ENCODE assay signal across 1 cellular context in genomic region chr14:31205681-31206535, GRCh38.
TF ChIP-seq lines count a peak whose summit lies in the region.

No MANE protein-coding gene starts in this region.

TF ChIP-seq in K562, 482 proteins besides CTCF, POLR2A, EP300 and RAD21 (continued from another document):
- no peak for TF ChIP-seq ZNF609 (CRISPR knock-in tag; IDR thresholded peaks at IDR 0.05; ENCODE audit: borderline replicate concordance)
- TF ChIP-seq PBX2 (CRISPR knock-in tag; IDR thresholded peaks at IDR 0.05; ENCODE audit: low read depth), result no peak
- no peak for TF ChIP-seq PBX2 (tag; conservative IDR thresholded peaks at IDR 0.05; ENCODE audit: low read depth)
- TF ChIP-seq, protein P1, sequence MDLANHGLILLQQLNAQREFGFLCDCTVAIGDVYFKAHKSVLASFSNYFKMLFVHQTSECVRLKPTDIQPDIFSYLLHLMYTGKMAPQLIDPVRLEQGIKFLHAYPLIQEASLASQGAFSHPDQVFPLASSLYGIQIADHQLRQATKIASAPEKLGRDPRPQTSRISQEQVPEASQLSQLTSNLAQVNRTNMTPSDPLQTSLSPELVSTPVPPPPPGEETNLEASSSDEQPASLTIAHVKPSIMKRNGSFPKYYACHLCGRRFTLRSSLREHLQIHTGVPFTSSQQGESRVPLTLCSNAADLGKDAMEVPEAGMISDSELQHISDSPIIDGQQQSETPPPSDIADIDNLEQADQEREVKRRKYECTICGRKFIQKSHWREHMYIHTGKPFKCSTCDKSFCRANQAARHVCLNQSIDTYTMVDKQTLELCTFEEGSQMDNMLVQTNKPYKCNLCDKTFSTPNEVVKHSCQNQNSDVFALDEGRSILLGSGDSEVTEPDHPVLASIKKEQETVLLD (IDR thresholded peaks at IDR 0.05), result no peak
- TF ChIP-seq ZNF785 (CRISPR knock-in tag; IDR thresholded peaks at IDR 0.05), result no peak
- TF ChIP-seq E2F4 (CRISPR knock-in tag; IDR thresholded peaks at IDR 0.05; ENCODE audit: low read depth), result no peak
- no peak for TF ChIP-seq ETS1 (conservative IDR thresholded peaks at IDR 0.05; ENCODE audit: control insufficient read depth, low read depth, low read length)
- TF ChIP-seq ZNF766 (CRISPR knock-in tag; conservative IDR thresholded peaks at IDR 0.05), result no peak
